ENCODE assay signal across 19 cellular contexts in genomic region chr7:111282626-111283025, GRCh38.
DNase-seq lines count a peak whose midpoint lies in the region.
"Had no signal": no experiment of that assay in that cellular context is flagged by ENCODE, and none has a peak within 500 bp of the region (broad histone marks: within the 10 kb centered on the region; RNA-seq: fewer than 3 reads in every experiment).

No MANE protein-coding gene starts in this region.

- DNase-seq in ELR (ENCODE audit: low read depth) (peak; percentile 3), M059J (ENCODE audit: low read depth) (peak; percentile 14), amniotic epithelial cell (ENCODE audit: low read depth) (peak; percentile 54), cerebellar nuclear complex (lab: John Stamatoyannopoulos, UW) (no peak), NCI-H748 (lab: John Stamatoyannopoulos, UW; ENCODE audit: unreplicated experiment) (no peak), NCI-H2227 treated with DMSO at 0.1 percent for 48 hours (lab: John Stamatoyannopoulos, UW) (no peak), D341Med (ENCODE audit: low spot score) (no peak)
- DNase-seq: 8988T; ACHN; AML-193; BE2C; CD4-positive, alpha-beta T cell; CD8-positive, alpha-beta memory T cell; DMS53; DMS79 treated with DMSO at 0.1 percent for 48 hours; GDM1; GM23248; H7; HCEC 1CT had no signal

Comparison
In these comparisons a context has a peak if more than half of its experiments do, and no peak if none do; other contexts are left out.
1. DNase-seq: peak in ELR (single experiment), M059J (single experiment) and amniotic epithelial cell (single experiment); none in cerebellar nuclear complex (0 of 2), NCI-H748 (single experiment), NCI-H2227 treated with DMSO at 0.1 percent for 48 hours (single experiment) and D341Med (single experiment).